In the genomic region with DNA sequence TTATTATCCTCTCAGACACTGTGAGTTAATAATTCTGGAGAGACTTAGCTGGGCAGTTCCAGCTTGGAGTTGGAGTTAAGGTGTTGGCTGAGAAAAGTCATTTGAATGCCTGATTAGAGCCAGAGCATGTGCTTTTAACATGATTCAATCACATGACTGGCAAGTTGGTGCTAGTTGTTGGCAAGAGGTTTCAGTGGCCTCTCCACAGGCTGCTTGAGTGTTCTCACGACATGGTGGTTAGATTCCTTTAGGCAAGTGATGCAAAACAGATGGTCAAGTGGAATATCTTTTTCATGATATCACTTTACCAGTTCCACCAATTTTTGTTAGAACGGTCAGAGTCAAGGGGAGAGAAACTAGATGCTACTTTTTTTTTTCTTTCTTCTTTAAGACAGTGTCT, we compare ENCODE assay signal across 12 cellular contexts.
A peak's percentile ranks its signal among the peaks of the same experiment; 100 is the strongest.
DNase-seq lines count a peak whose midpoint lies in the region; ATAC-seq and TF ChIP-seq lines count a peak whose summit lies in the region.
"Had no signal": no experiment of that assay in that cellular context is flagged by ENCODE, and none has a peak within 500 bp of the region (broad histone marks: within the 10 kb centered on the region; RNA-seq: fewer than 3 reads in every experiment).

No MANE protein-coding gene starts in this region.

- H3F3A ChIP-seq in SK-N-SH (replicated peaks; ENCODE audit: insufficient read depth), result peaks cover 52% of the 10 kb centered on the region

- no peaks in the 10 kb centered on the region for H3K9me2 ChIP-seq in SK-N-SH

- H3K4me3 ChIP-seq in HFF-Myc (replicated peaks; ENCODE audit: low read depth, low read length) (no peak overlapping the region), SK-N-SH (ENCODE audit: low read depth in 2 of 2, low read length in 1 of 2) (no peak overlapping the region), fibroblast of pulmonary artery (replicated peaks; ENCODE audit: low read depth, low read length) (no peak overlapping the region)

- CTCF ChIA-PET in SK-N-SH (lab: Yijun Ruan, JAX), result no interaction called here

- peaks cover 0 to 26% of the 10 kb centered on the region in 2 experiments; a peak in 3 of 4 replicates for H3K4me1 ChIP-seq in SK-N-SH (ENCODE audit: control insufficient read depth in 1 of 2, insufficient read depth in 2 of 2, low read depth in 1 of 2, low read length in 1 of 2)

- no peak for TF ChIP-seq RAD21 in SK-N-SH (IDR thresholded peaks at IDR 0.05; ENCODE audit: low read length)

- H3K27me3 ChIP-seq in SK-N-SH (ENCODE audit: insufficient read depth), result no peaks in the 10 kb centered on the region

- H3K9ac ChIP-seq in SK-N-SH, result no peak overlapping the region

- H4K20me1 ChIP-seq in SK-N-SH (ENCODE audit: insufficient read depth), result no peaks in the 10 kb centered on the region

- TF ChIP-seq EP300 in SK-N-SH (IDR thresholded peaks at IDR 0.05; ENCODE audit: borderline replicate concordance in 1 of 2, low read depth in 1 of 2, low read length in 1 of 2), result peak in 1 of 2 experiments; percentile 74; a peak in 1 of 4 replicates

- peaks cover 0 to 5% of the 10 kb centered on the region in 2 experiments for H3K36me3 ChIP-seq in SK-N-SH (replicated peaks in 1 of 2; ENCODE audit: control insufficient read depth in 1 of 2, insufficient read depth in 2 of 2, low read length in 1 of 2)

- WGBS in SK-N-SH (ENCODE audit: low lambda C conversion rate), result 20% methylated on average over 2 of the region's 2 CpGs

- TF ChIP-seq CTCF in HFF-Myc (IDR thresholded peaks at IDR 0.05; ENCODE audit: low read depth, low read length, missing control alignments) (no peak), SK-N-SH (IDR thresholded peaks at IDR 0.05) (no peak), fibroblast of pulmonary artery (IDR thresholded peaks at IDR 0.05; ENCODE audit: low read length, missing control alignments) (no peak)

- H2AFZ ChIP-seq in SK-N-SH (ENCODE audit: low read depth), result no peak overlapping the region

- H3K79me2 ChIP-seq in SK-N-SH (ENCODE audit: insufficient read depth), result no peaks in the 10 kb centered on the region

- no peak overlapping the region for H3K4me2 ChIP-seq in SK-N-SH

- ATAC-seq in GM18861 (IDR thresholded peaks at IDR 0.05; ENCODE audit: unreplicated experiment), result no peak
- no peak for ATAC-seq in GM19023 (IDR thresholded peaks at IDR 0.05; ENCODE audit: unreplicated experiment)
- ATAC-seq: stimulated activated effector memory CD8-positive, alpha-beta T cell treated with anti-CD3 and anti-CD28 coated beads, Interleukin-12 subunit alpha, Interleukin-12 subunit beta, amount 100 ng/mL, for 72 hours; WTC11 had no signal

- DNase-seq in HFF-Myc (ENCODE audit: extremely low read depth, low read depth) (peak; percentile 98), SK-N-SH (no peak), fibroblast of pulmonary artery (ENCODE audit: low read depth) (peak; percentile 81), stromal cell of bone marrow (ENCODE audit: low read depth) (peak; percentile 97), GM19238 (ENCODE audit: insufficient read length, low spot score) (no peak)
- DNase-seq: activated T-cell treated with anti-CD3 and anti-CD28 coated beads, Interleukin-2, amount 50 U/mL, for 1 hour; aorta; Right ventricle myocardium superior had no signal

- POLR2A ChIA-PET in SK-N-SH (lab: Yijun Ruan, JAX), result no interaction called here

- peak overlapping the region in 1 of 2 experiments; percentile 97; a peak in 3 of 4 replicates for H3K27ac ChIP-seq in SK-N-SH (ENCODE audit: low read depth in 2 of 2, low read length in 1 of 2)

- H3K9me3 ChIP-seq in SK-N-SH, result peaks cover 10% of the 10 kb centered on the region; the same call in 1 of the 2 replicates

TF ChIP-seq in SK-N-SH, 30 proteins besides CTCF, POLR2A, EP300 and RAD21 (continues in another document):
- no peak for TF ChIP-seq RCOR1 (IDR thresholded peaks at IDR 0.05; ENCODE audit: low read length)
- peak; percentile 54; the same call in 1 of the 2 replicates for TF ChIP-seq TEAD4 (IDR thresholded peaks at IDR 0.05; ENCODE audit: borderline replicate concordance, insufficient read depth)
- TF ChIP-seq, protein P1, sequence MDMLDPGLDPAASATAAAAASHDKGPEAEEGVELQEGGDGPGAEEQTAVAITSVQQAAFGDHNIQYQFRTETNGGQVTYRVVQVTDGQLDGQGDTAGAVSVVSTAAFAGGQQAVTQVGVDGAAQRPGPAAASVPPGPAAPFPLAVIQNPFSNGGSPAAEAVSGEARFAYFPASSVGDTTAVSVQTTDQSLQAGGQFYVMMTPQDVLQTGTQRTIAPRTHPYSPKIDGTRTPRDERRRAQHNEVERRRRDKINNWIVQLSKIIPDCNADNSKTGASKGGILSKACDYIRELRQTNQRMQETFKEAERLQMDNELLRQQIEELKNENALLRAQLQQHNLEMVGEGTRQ (IDR thresholded peaks at IDR 0.05; ENCODE audit: borderline replicate concordance, low read depth, low read length), result no peak
- no peak for TF ChIP-seq RXRA (IDR thresholded peaks at IDR 0.05; ENCODE audit: borderline replicate concordance, low read depth)
- peak; percentile 89 for TF ChIP-seq TCF12 (IDR thresholded peaks at IDR 0.05)
- TF ChIP-seq, protein P2, sequence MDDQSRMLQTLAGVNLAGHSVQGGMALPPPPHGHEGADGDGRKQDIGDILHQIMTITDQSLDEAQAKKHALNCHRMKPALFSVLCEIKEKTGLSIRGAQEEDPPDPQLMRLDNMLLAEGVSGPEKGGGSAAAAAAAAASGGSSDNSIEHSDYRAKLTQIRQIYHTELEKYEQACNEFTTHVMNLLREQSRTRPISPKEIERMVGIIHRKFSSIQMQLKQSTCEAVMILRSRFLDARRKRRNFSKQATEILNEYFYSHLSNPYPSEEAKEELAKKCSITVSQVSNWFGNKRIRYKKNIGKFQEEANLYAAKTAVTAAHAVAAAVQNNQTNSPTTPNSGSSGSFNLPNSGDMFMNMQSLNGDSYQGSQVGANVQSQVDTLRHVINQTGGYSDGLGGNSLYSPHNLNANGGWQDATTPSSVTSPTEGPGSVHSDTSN (IDR thresholded peaks at IDR 0.05), result peak; percentile 71
- TF ChIP-seq CHD2 (IDR thresholded peaks at IDR 0.05; ENCODE audit: low read length, partially characterized antibody), result no peak
- TF ChIP-seq, protein P3, sequence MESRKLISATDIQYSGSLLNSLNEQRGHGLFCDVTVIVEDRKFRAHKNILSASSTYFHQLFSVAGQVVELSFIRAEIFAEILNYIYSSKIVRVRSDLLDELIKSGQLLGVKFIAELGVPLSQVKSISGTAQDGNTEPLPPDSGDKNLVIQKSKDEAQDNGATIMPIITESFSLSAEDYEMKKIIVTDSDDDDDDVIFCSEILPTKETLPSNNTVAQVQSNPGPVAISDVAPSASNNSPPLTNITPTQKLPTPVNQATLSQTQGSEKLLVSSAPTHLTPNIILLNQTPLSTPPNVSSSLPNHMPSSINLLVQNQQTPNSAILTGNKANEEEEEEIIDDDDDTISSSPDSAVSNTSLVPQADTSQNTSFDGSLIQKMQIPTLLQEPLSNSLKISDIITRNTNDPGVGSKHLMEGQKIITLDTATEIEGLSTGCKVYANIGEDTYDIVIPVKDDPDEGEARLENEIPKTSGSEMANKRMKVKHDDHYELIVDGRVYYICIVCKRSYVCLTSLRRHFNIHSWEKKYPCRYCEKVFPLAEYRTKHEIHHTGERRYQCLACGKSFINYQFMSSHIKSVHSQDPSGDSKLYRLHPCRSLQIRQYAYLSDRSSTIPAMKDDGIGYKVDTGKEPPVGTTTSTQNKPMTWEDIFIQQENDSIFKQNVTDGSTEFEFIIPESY (IDR thresholded peaks at IDR 0.05; ENCODE audit: borderline replicate concordance, low read depth), result no peak
- no peak for TF ChIP-seq SIN3A (IDR thresholded peaks at IDR 0.05; ENCODE audit: borderline replicate concordance, low read depth, low read length)
- no peak for TF ChIP-seq GATA2 (CRISPR knock-in tag; IDR thresholded peaks at IDR 0.05)
- peak; percentile 30; the same call in 1 of the 2 replicates for TF ChIP-seq FOSL2 (IDR thresholded peaks at IDR 0.05; ENCODE audit: borderline replicate concordance, low read depth)
- TF ChIP-seq YY1 (IDR thresholded peaks at IDR 0.05; ENCODE audit: low read depth), result no peak
- no peak for TF ChIP-seq FOXJ3 (CRISPR knock-in tag; IDR thresholded peaks at IDR 0.05)
- no peak for TF ChIP-seq EZH2phosphoT487 (IDR thresholded peaks at IDR 0.05; ENCODE audit: borderline replicate concordance, low read depth)
- no peak for TF ChIP-seq NRF1 (IDR thresholded peaks at IDR 0.05; ENCODE audit: low read depth, low read length)
- no peak for TF ChIP-seq IRF3 (IDR thresholded peaks at IDR 0.05; ENCODE audit: low read depth, low read length)
- TF ChIP-seq SMC3 (IDR thresholded peaks at IDR 0.05; ENCODE audit: low read depth, low read length), result no peak
- TF ChIP-seq POLR2AphosphoS5 (IDR thresholded peaks at IDR 0.05; ENCODE audit: low read depth, low read length), result peak; percentile 34; the same call in 1 of the 2 replicates
- no peak for TF ChIP-seq MEF2A (IDR thresholded peaks at IDR 0.05; ENCODE audit: borderline replicate concordance, low read depth)
- TF ChIP-seq ELF1 (IDR thresholded peaks at IDR 0.05), result no peak
- TF ChIP-seq MAX (IDR thresholded peaks at IDR 0.05; ENCODE audit: low read depth), result peak; percentile 46; the same call in 1 of the 2 replicates
- 0 out of 2 replicates have a peak, but pooled peaks have one; percentile 43 for TF ChIP-seq FOXM1 (IDR thresholded peaks at IDR 0.05; ENCODE audit: low read depth)
- peak; percentile 56 for TF ChIP-seq JUND (IDR thresholded peaks at IDR 0.05)
- TF ChIP-seq RFX5 (IDR thresholded peaks at IDR 0.05; ENCODE audit: low read length), result no peak

Comparison
In these comparisons a context has a peak if more than half of its experiments do, and no peak if none do; other contexts are left out.
1. DNase-seq: peak in HFF-Myc (single experiment), fibroblast of pulmonary artery (single experiment) and stromal cell of bone marrow (single experiment); none in SK-N-SH (single experiment) and GM19238 (single experiment).